ENCODE assay signal across 9 cellular contexts in genomic region chrX:7170903-7171302, GRCh38. TPM values are rescaled to one million over a fixed set of nuclear protein-coding genes. Genes with fewer than 3 reads are reported as not detected.
DNase-seq lines count a peak whose midpoint lies in the region; ATAC-seq and TF ChIP-seq lines count a peak whose summit lies in the region.
"Had no signal": no experiment of that assay in that cellular context is flagged by ENCODE, and none has a peak within 500 bp of the region (broad histone marks: within the 10 kb centered on the region; RNA-seq: fewer than 3 reads in every experiment).

No MANE protein-coding gene starts in this region.

- H3K4me1 ChIP-seq in OCI-LY1 (ENCODE audit: insufficient read depth, low read length, severe bottlenecking) (no peaks in the 10 kb centered on the region), mucosa of descending colon (ENCODE audit: low read depth) (no peaks in the 10 kb centered on the region)

- peak; percentile 66 for ATAC-seq in mucosa of descending colon

- H3K9me3 ChIP-seq in OCI-LY1 (ENCODE audit: low read length) (no peaks in the 10 kb centered on the region), mucosa of descending colon (no peaks in the 10 kb centered on the region)
- H3K9me3 ChIP-seq: thoracic aorta had no signal

- H3K27me3 Mint-ChIP-seq in activated naive CD4-positive, alpha-beta T cell treated with anti-CD3 and anti-CD28 coated beads, Interleukin-2, amount 10 ng/mL, durations not matched to agents 7 days and 5 days: no peaks in the 10 kb centered on the region

- H4K20me1 ChIP-seq in OCI-LY1 (ENCODE audit: insufficient read depth, low read length): no peaks in the 10 kb centered on the region

- H3K27ac ChIP-seq in OCI-LY1 (ENCODE audit: low read depth, low read length, poor library complexity, severe bottlenecking): no peak overlapping the region
- H3K27ac ChIP-seq: thoracic aorta had no signal

- intact Hi-C loops in mucosa of descending colon (cut with DNase I, micrococcal nuclease): no loop called here

- H3K36me3 Mint-ChIP-seq in activated naive CD4-positive, alpha-beta T cell treated with anti-CD3 and anti-CD28 coated beads, Interleukin-2, amount 10 ng/mL, durations not matched to agents 7 days and 5 days: no peaks in the 10 kb centered on the region

- no peak overlapping the region for H3K9ac ChIP-seq in OCI-LY1 (ENCODE audit: low read length)

- H3K36me3 ChIP-seq in OCI-LY1 (ENCODE audit: insufficient read depth, low read length) (peaks cover 1% of the 10 kb centered on the region; the same call in 1 of the 2 replicates), mucosa of descending colon (ENCODE audit: low read depth) (no peaks in the 10 kb centered on the region)
- H3K36me3 ChIP-seq: thoracic aorta had no signal

- no peak overlapping the region for H3K27ac Mint-ChIP-seq in activated naive CD4-positive, alpha-beta T cell treated with anti-CD3 and anti-CD28 coated beads, Interleukin-2, amount 10 ng/mL, durations not matched to agents 7 days and 5 days

- H3K4me3 ChIP-seq in OCI-LY1 (ENCODE audit: low read depth, low read length, poor library complexity, severe bottlenecking) (no peak overlapping the region), mucosa of descending colon (no peak overlapping the region)
- H3K4me3 ChIP-seq: thoracic aorta had no signal

- TF ChIP-seq CTCF in GM10266 (IDR thresholded peaks at IDR 0.05; ENCODE audit: control insufficient read depth, insufficient read depth, low read depth, missing control alignments): peak; percentile 2
- TF ChIP-seq CTCF in OCI-LY1 (IDR thresholded peaks at IDR 0.05; ENCODE audit: low read length): peak; percentile 54; the same call in 1 of the 2 replicates
- no peak for TF ChIP-seq CTCF in mucosa of descending colon (IDR thresholded peaks at IDR 0.05)

- no peaks in the 10 kb centered on the region for H3K9me3 Mint-ChIP-seq in activated naive CD4-positive, alpha-beta T cell treated with anti-CD3 and anti-CD28 coated beads, Interleukin-2, amount 10 ng/mL, durations not matched to agents 7 days and 5 days

- H2AFZ ChIP-seq in OCI-LY1 (ENCODE audit: low read length): no peak overlapping the region

- no peak for DNase-seq in GM10266 (ENCODE audit: extremely low spot score)
- DNase-seq in activated naive CD4-positive, alpha-beta T cell treated with anti-CD3 and anti-CD28 coated beads, Interleukin-2, amount 10 ng/mL, durations not matched to agents 7 days and 5 days: peak; percentile 55
- peak in 2 of 3 donors; percentile 27 to 28 for DNase-seq in mucosa of descending colon
- no peak for DNase-seq in NCI-H1694 treated with DMSO at 0.1 percent for 48 hours (lab: John Stamatoyannopoulos, UW)
- DNase-seq in SHP77 treated with DMSO at 0.1 percent for 48 hours (lab: John Stamatoyannopoulos, UW): no peak
- DNase-seq in NCI-H1092 treated with DMSO at 0.1 percent for 48 hours (lab: John Stamatoyannopoulos, UW): no peak
- DNase-seq in NCI-H510A treated with DMSO at 0.1 percent for 48 hours (lab: John Stamatoyannopoulos, UW): no peak

- CTCF ChIA-PET in activated naive CD4-positive, alpha-beta T cell treated with anti-CD3 and anti-CD28 coated beads, Interleukin-2, amount 10 ng/mL, durations not matched to agents 7 days and 5 days (lab: Charles Lee): interaction anchor here (0.6 to 0.7 kb wide), 2 partner anchors 18 to 766 kb away, joined by 3 read pairs; no protein-coding TSS in a partner anchor

- no peaks in the 10 kb centered on the region for H3F3A ChIP-seq in OCI-LY1 (ENCODE audit: insufficient read depth, low read length)

- no peaks in the 10 kb centered on the region for H3K4me1 Mint-ChIP-seq in activated naive CD4-positive, alpha-beta T cell treated with anti-CD3 and anti-CD28 coated beads, Interleukin-2, amount 10 ng/mL, durations not matched to agents 7 days and 5 days

- H3K9me2 ChIP-seq in OCI-LY1 (ENCODE audit: low read depth, low read length): no peaks in the 10 kb centered on the region

- no peak overlapping the region for H3K4me3 Mint-ChIP-seq in activated naive CD4-positive, alpha-beta T cell treated with anti-CD3 and anti-CD28 coated beads, Interleukin-2, amount 10 ng/mL, durations not matched to agents 7 days and 5 days

- H3K79me2 ChIP-seq in OCI-LY1 (ENCODE audit: insufficient read depth, low read length): no peaks in the 10 kb centered on the region

- H3K4me2 ChIP-seq in OCI-LY1 (ENCODE audit: low read length): no peak overlapping the region

- H3K27me3 ChIP-seq in OCI-LY1 (ENCODE audit: insufficient read depth, low read length): no peaks in the 10 kb centered on the region

RNA-seq across cellular contexts. Expression of gene PUDP, which starts 22.9 kb away (rescaled TPM):
- total RNA-seq in mucosa of descending colon: 10 to 100 TPM; 16.4 to 38.5 (median 32.3) TPM

RNA-seq across cellular contexts. Expression of gene STS, which starts 23.4 kb away (rescaled TPM):
- total RNA-seq in mucosa of descending colon: 10 to 100 TPM in 2 of 3 donors, 1 to 10 TPM in 1; 8.1 to 19.3 (median 12.9) TPM

Comparison
In these comparisons a context has a peak if more than half of its experiments do, and no peak if none do; other contexts are left out.
1. DNase-seq: peak in activated naive CD4-positive, alpha-beta T cell treated with anti-CD3 and anti-CD28 coated beads, Interleukin-2, amount 10 ng/mL, durations not matched to agents 7 days and 5 days (single experiment) and mucosa of descending colon (2 of 3); none in GM10266 (single experiment), NCI-H1694 treated with DMSO at 0.1 percent for 48 hours (single experiment), SHP77 treated with DMSO at 0.1 percent for 48 hours (single experiment), NCI-H1092 treated with DMSO at 0.1 percent for 48 hours (single experiment) and NCI-H510A treated with DMSO at 0.1 percent for 48 hours (single experiment).